ENCODE assay signal across 21 cellular contexts in genomic region chr5:4245076-4245475, GRCh38.
"Had no signal": no experiment of that assay in that cellular context is flagged by ENCODE, and none has a peak within 500 bp of the region (broad histone marks: within the 10 kb centered on the region; RNA-seq: fewer than 3 reads in every experiment).

No MANE protein-coding gene starts in this region.

- H3K27me3 Mint-ChIP-seq: IgD-negative memory B cell had no signal

- H3K4me1 Mint-ChIP-seq: IgD-negative memory B cell had no signal

- H3K27me3 ChIP-seq: SJSA1 had no signal

- H3K4me3 ChIP-seq: SJSA1, SK-N-MC had no signal

- H3K4me3 Mint-ChIP-seq: IgD-negative memory B cell had no signal

- DNase-seq: KBM-7, MV-4-11, NCI-H1105, NCI-H1417, NCI-H1436 treated with DMSO at 0.1 percent for 48 hours, NCI-H1694, NCI-H187 treated with DMSO at 0.1 percent for 48 hours, NCI-H2029 treated with DMSO at 0.1 percent for 48 hours, NCI-H226, NCI-H446, NCI-H510A, NCI-H524 treated with DMSO at 0.1 percent for 48 hours, NCI-H69, NCI-H774, Right ventricle myocardium superior, RPMI8226, SIG-M5 had no signal

- H3K27ac ChIP-seq: HL-60, SJSA1, SK-N-MC had no signal

- H3K27ac Mint-ChIP-seq: IgD-negative memory B cell had no signal

- H3K36me3 ChIP-seq: SJSA1 had no signal

- H3K4me1 ChIP-seq: SJSA1 had no signal
